Comparison of ENCODE assay signal across 8 cellular contexts in the genomic region with DNA sequence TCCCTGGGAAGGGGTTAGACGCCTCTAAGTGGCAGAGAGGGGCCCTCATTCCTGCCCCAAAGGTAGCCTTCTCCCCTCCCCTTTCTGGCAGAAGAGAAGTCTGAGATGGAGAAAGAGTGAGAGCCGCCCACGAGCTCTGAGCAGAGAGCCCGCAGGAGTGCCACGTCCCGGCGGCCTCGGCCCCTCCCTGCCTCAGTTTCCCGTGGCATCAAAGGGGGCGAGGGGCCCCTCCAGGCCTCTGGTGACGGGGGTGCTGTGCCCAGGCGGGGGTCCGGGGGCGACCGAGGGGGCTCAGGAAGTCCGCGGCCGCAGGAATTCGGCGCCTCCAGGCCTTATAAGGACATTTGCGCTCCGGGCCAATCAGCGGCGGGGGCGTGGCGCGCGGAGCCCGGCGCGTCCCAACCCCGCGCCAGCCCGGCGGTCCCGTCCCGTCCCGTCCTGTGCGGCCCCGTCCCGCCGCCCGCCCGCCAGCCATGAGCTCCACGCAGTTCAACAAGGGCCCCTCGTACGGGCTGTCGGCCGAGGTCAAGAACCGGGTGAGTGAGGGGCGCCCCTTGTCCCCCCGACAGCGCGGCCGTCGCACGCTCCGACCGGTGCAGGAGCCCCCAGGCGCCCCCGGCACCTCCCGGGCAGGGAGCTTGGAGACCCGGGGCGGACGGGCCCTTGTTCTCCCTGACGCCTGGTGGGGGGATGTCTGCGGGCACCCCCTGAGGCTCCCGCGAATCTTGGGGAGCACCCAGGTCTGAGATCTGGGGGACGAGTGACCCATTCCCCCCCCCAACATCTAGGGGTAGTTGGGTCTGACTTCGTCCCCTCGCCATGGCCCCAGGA. TPM values are rescaled to one million over a fixed set of nuclear protein-coding genes. Genes with fewer than 3 reads are reported as not detected.
DNase-seq lines count a peak whose midpoint lies in the region; ATAC-seq and TF ChIP-seq lines count a peak whose summit lies in the region.

A gene (plus strand): TSS at position 420 of the 831 bp plus-strand sequence. CDS start 54 bp downstream, at position 474.

- ATAC-seq in HG02623 (IDR thresholded peaks at IDR 0.05; ENCODE audit: unreplicated experiment), result peak; percentile 51

- H3K36me3 ChIP-seq in NT2/D1 (ENCODE audit: insufficient read depth, insufficient read length, low read length) (peaks cover 32% of the 10 kb centered on the region), muscle layer of duodenum (ENCODE audit: control insufficient read depth in 1 of 2, insufficient read depth in 2 of 2, low read length in 2 of 2) (no peaks in the 10 kb centered on the region)

- peaks cover 20% of the 10 kb centered on the region for H3K36me3 Mint-ChIP-seq in activated T-cell treated with anti-CD3 and anti-CD28 coated beads, Interleukin-2, amount 50 U/mL, for 24 hours (ENCODE audit: low read depth)

- peak within 1 kb of the TSS; percentile 94 for H3K9ac ChIP-seq in NT2/D1 (ENCODE audit: insufficient read length, low read depth)

- DNase-seq in GM03348 (ENCODE audit: low spot score) (peak; percentile 93), NT2/D1 (ENCODE audit: low read depth, low spot score) (no peak), erythroblast (lab: John Stamatoyannopoulos, UW) (peak; percentile 76 to 83), NCI-H1092 treated with DMSO at 0.1 percent for 48 hours (lab: John Stamatoyannopoulos, UW) (no peak)
- peak; percentile 82 for DNase-seq in activated T-cell treated with anti-CD3 and anti-CD28 coated beads, Interleukin-2, amount 50 U/mL, for 24 hours

- peaks cover 35% of the 10 kb centered on the region for H3K4me1 Mint-ChIP-seq in activated T-cell treated with anti-CD3 and anti-CD28 coated beads, Interleukin-2, amount 50 U/mL, for 24 hours (ENCODE audit: low read depth)

- no peaks in the 10 kb centered on the region for H3K27me3 Mint-ChIP-seq in activated T-cell treated with anti-CD3 and anti-CD28 coated beads, Interleukin-2, amount 50 U/mL, for 24 hours

- no peaks in the 10 kb centered on the region for H3K9me3 Mint-ChIP-seq in activated T-cell treated with anti-CD3 and anti-CD28 coated beads, Interleukin-2, amount 50 U/mL, for 24 hours

- H3K27ac ChIP-seq in muscle layer of duodenum (ENCODE audit: low read length) (peak within 1 kb of the TSS; percentile 74), temporal lobe (ENCODE audit: low read depth, low read length) (peak within 1 kb of the TSS; percentile 69)

- peak within 1 kb of the TSS; percentile 91 for H3K4me3 ChIP-seq in NT2/D1 (ENCODE audit: insufficient read length, low read depth)
- H3K4me3 ChIP-seq in muscle layer of duodenum (ENCODE audit: low read depth in 1 of 2, low read length in 2 of 2), result peak within 1 kb of the TSS; percentile 74 to 87

- H3K27ac Mint-ChIP-seq in activated T-cell treated with anti-CD3 and anti-CD28 coated beads, Interleukin-2, amount 50 U/mL, for 24 hours, result peak within 1 kb of the TSS; percentile 91

- H3K27me3 ChIP-seq in NT2/D1 (ENCODE audit: insufficient read depth, insufficient read length) (no peaks in the 10 kb centered on the region), muscle layer of duodenum (ENCODE audit: low read depth, low read length) (no peaks in the 10 kb centered on the region)

- TF ChIP-seq POLR2A in erythroblast (IDR thresholded peaks at IDR 0.05; ENCODE audit: low read length), result peak; percentile 41

- H3K4me3 Mint-ChIP-seq in activated T-cell treated with anti-CD3 and anti-CD28 coated beads, Interleukin-2, amount 50 U/mL, for 24 hours, result peak within 1 kb of the TSS; percentile 89

- H3K9me3 ChIP-seq in NT2/D1 (ENCODE audit: insufficient read depth, low read length) (no peaks in the 10 kb centered on the region), muscle layer of duodenum (ENCODE audit: control insufficient read depth in 1 of 2, low read length in 2 of 2) (no peaks in the 10 kb centered on the region)

- H3K4me1 ChIP-seq in NT2/D1 (ENCODE audit: insufficient read depth, insufficient read length) (peaks cover 5% of the 10 kb centered on the region), muscle layer of duodenum (ENCODE audit: control insufficient read depth in 1 of 2, insufficient read depth in 2 of 2, low read length in 2 of 2) (peaks cover 0 to 17% of the 10 kb centered on the region in 2 donors)

RNA-seq across cellular contexts. Expression of the gene that starts here (rescaled TPM):
- 4.4 TPM for total RNA-seq in temporal lobe

Comparison
In these comparisons a context has a peak if more than half of its experiments do, and no peak if none do; other contexts are left out.
1. DNase-seq: peak in GM03348 (single experiment), activated T-cell treated with anti-CD3 and anti-CD28 coated beads, Interleukin-2, amount 50 U/mL, for 24 hours (single experiment) and erythroblast (2 of 2); none in NT2/D1 (single experiment) and NCI-H1092 treated with DMSO at 0.1 percent for 48 hours (single experiment).